ENCODE assay signal across 8 cellular contexts in the genomic region with DNA sequence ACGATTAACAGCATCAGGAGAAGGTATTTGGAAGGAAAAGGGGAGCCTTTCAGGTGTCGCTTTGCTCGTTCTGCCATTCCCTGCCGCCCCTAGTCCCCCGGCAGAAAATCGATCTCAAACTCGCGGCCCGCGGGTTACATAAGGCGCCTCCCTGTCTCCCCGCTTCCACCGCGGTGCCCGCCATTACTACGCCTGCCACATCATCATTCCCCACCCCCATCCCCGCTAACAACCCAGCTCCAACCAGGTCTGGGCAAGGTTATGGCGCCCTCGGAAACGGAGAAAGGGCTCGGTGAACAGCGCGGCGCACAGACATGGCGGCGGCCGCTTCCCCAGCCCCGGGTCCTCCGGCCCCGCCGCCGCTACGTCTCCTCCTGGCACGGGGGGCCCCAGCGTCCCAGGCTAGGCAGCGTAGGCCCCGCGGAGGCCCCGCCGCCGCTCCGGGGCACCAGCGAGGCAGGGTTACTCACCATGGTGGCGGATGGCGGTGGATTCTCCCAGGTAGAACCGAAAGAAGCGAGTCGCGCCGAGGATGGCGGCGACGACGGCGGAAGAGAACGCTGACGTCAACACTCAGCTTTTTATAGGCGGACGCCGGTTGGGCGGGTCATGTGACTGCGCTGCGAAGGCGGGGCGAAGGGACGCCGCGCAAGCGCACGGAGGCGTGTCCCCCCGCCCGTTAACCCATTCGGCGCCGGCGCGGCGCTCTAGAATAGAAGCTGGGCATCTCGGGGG. TPM values are rescaled to one million over a fixed set of nuclear protein-coding genes. Genes with fewer than 3 reads are reported as not detected.
DNase-seq lines count a peak whose midpoint lies in the region; ATAC-seq and TF ChIP-seq lines count a peak whose summit lies in the region.

A gene (minus strand): TSS at position 556 of the 735 bp plus-strand sequence. CDS start 83 bp downstream, at position 473.

- peak within 1 kb of the TSS; percentile 80 for H2AFZ ChIP-seq in KMS-11 (ENCODE audit: low read depth)

- peak within 1 kb of the TSS; percentile 97 for H3K27ac Mint-ChIP-seq in activated T-cell treated with anti-CD3 and anti-CD28 coated beads, Interleukin-2, amount 50 U/mL, for 72 hours

- intact Hi-C loops in esophagus muscularis mucosa (cut with DNase I): loop anchor here (5.0 to 10.0 kb wide), 2 partner anchors 92 to 150 kb away; no protein-coding TSS in a partner anchor

- peak within 1 kb of the TSS; percentile 88 to 100 (median 100) for H3K4me3 ChIP-seq in BLaER1 treated with 17β-estradiol and CSF1 and Interleukin-3, amounts not matched to agents 10 nM and 100 nM
- H3K4me3 ChIP-seq in KMS-11 (IDR thresholded peaks at IDR 0.05; ENCODE audit: insufficient read depth, low read depth, low read length) (no peak within 1 kb of the TSS), Peyer's patch (peak within 1 kb of the TSS; percentile 80 to 97 (median 92)), esophagus muscularis mucosa (peak within 1 kb of the TSS; percentile 71 to 99 (median 84)), muscle layer of duodenum (ENCODE audit: low read depth in 1 of 2, low read length in 2 of 2) (peak within 1 kb of the TSS; percentile 77 to 81)

- peaks cover 46 to 48% (median 47%) of the 10 kb centered on the region in 11 experiments for H3K36me3 ChIP-seq in BLaER1 treated with 17β-estradiol and CSF1 and Interleukin-3, amounts not matched to agents 10 nM and 100 nM
- H3K36me3 ChIP-seq in KMS-11 (ENCODE audit: insufficient read depth) (peaks cover 39% of the 10 kb centered on the region), Peyer's patch (peaks cover 0 to 41% (median 9%) of the 10 kb centered on the region in 3 donors), esophagus muscularis mucosa (peaks cover 39 to 43% (median 41%) of the 10 kb centered on the region in 4 donors), muscle layer of duodenum (ENCODE audit: control insufficient read depth in 1 of 2, insufficient read depth in 2 of 2, low read length in 2 of 2) (peaks cover 41 to 42% of the 10 kb centered on the region in 2 donors)

- H3K27me3 Mint-ChIP-seq in activated T-cell treated with anti-CD3 and anti-CD28 coated beads, Interleukin-2, amount 50 U/mL, for 72 hours (ENCODE audit: low read depth): no peaks in the 10 kb centered on the region

- 0% methylated on average over 33 of the region's 80 CpGs for WGBS in esophagus muscularis mucosa

- peaks cover 54 to 73% (median 67%) of the 10 kb centered on the region in 10 experiments for H3K4me1 ChIP-seq in BLaER1 treated with 17β-estradiol and CSF1 and Interleukin-3, amounts not matched to agents 10 nM and 100 nM
- H3K4me1 ChIP-seq in KMS-11 (ENCODE audit: low read depth, poor library complexity, severe bottlenecking) (peaks cover 46% of the 10 kb centered on the region), Peyer's patch (peaks cover 9 to 40% (median 16%) of the 10 kb centered on the region in 4 donors), esophagus muscularis mucosa (peaks cover 48 to 76% (median 65%) of the 10 kb centered on the region in 4 donors), muscle layer of duodenum (ENCODE audit: control insufficient read depth in 1 of 2, insufficient read depth in 2 of 2, low read length in 2 of 2) (peaks cover 8 to 47% of the 10 kb centered on the region in 2 donors)

- peak; percentile 38 for ATAC-seq in GM19455 (IDR thresholded peaks at IDR 0.05; ENCODE audit: unreplicated experiment)
- ATAC-seq in activated T-cell treated with anti-CD3 and anti-CD28 coated beads, Interleukin-2, amount 50 U/mL, for 72 hours (replicated peaks in 1 of 2): peak; percentile 60 to 67

- TF ChIP-seq CTCF in KMS-11 (conservative IDR thresholded peaks at IDR 0.05; ENCODE audit: low read depth, low read length): no peak
- peak in 2 of 6 experiments; percentile 7 to 21 for TF ChIP-seq CTCF in Peyer's patch (IDR thresholded peaks at IDR 0.05)
- TF ChIP-seq CTCF in esophagus muscularis mucosa (IDR thresholded peaks at IDR 0.05): peak in 1 of 3 experiments; percentile 27

- peaks cover 56% of the 10 kb centered on the region for H3K79me2 ChIP-seq in KMS-11 (ENCODE audit: insufficient read depth, low read depth)

- H3K27me3 ChIP-seq in BLaER1 treated with 17β-estradiol and CSF1 and Interleukin-3, amounts not matched to agents 10 nM and 100 nM: no peaks in the 10 kb centered on the region
- no peaks in the 10 kb centered on the region for H3K27me3 ChIP-seq in KMS-11 (ENCODE audit: insufficient read depth, low read depth)
- no peaks in the 10 kb centered on the region for H3K27me3 ChIP-seq in Peyer's patch
- no peaks in the 10 kb centered on the region for H3K27me3 ChIP-seq in esophagus muscularis mucosa
- no peaks in the 10 kb centered on the region for H3K27me3 ChIP-seq in muscle layer of duodenum (ENCODE audit: low read depth, low read length)

- no peaks in the 10 kb centered on the region; a peak in 1 of 22 replicates for H3K9me3 ChIP-seq in BLaER1 treated with 17β-estradiol and CSF1 and Interleukin-3, amounts not matched to agents 10 nM and 100 nM (replicated peaks in 1 of 11)
- H3K9me3 ChIP-seq in Peyer's patch (no peaks in the 10 kb centered on the region), esophagus muscularis mucosa (no peaks in the 10 kb centered on the region), muscle layer of duodenum (ENCODE audit: control insufficient read depth in 1 of 2, low read length in 2 of 2) (no peaks in the 10 kb centered on the region)

- no peak for TF ChIP-seq EP300 in esophagus muscularis mucosa (IDR thresholded peaks at IDR 0.05)

- H3K4me1 Mint-ChIP-seq in activated T-cell treated with anti-CD3 and anti-CD28 coated beads, Interleukin-2, amount 50 U/mL, for 72 hours (ENCODE audit: low read depth): peaks cover 67% of the 10 kb centered on the region

- H4K20me1 ChIP-seq in BLaER1 treated with 17β-estradiol and CSF1 and Interleukin-3, amounts not matched to agents 10 nM and 100 nM: peaks cover 50 to 52% (median 51%) of the 10 kb centered on the region in 11 experiments
- peaks cover 25% of the 10 kb centered on the region for H4K20me1 ChIP-seq in KMS-11 (ENCODE audit: insufficient read depth)

- H3K9ac ChIP-seq in BLaER1 treated with 17β-estradiol and CSF1 and Interleukin-3, amounts not matched to agents 10 nM and 100 nM: peak within 1 kb of the TSS; percentile 97 to 100 (median 98)
- H3K9ac ChIP-seq in KMS-11: peak within 1 kb of the TSS; percentile 97

- DNase-seq in Peyer's patch (peak; percentile 87 to 95 (median 92)), esophagus muscularis mucosa (ENCODE audit: extremely low spot score) (peak; percentile 97)
- DNase-seq in activated T-cell treated with anti-CD3 and anti-CD28 coated beads, Interleukin-2, amount 50 U/mL, for 72 hours: peak; percentile 91 to 94
- peak; percentile 75 for DNase-seq in stimulated activated CD8-positive, alpha-beta memory T cell treated with anti-CD3 and anti-CD28 coated beads, Interleukin-7, amount 100 ng/mL, for 24 hours (ENCODE audit: low read depth)

- H3K4me3 Mint-ChIP-seq in activated T-cell treated with anti-CD3 and anti-CD28 coated beads, Interleukin-2, amount 50 U/mL, for 72 hours: peak within 1 kb of the TSS; percentile 94 to 95

- peak within 1 kb of the TSS; percentile 96 to 100 (median 99) for H3K4me2 ChIP-seq in BLaER1 treated with 17β-estradiol and CSF1 and Interleukin-3, amounts not matched to agents 10 nM and 100 nM
- H3K4me2 ChIP-seq in KMS-11: peak within 1 kb of the TSS; percentile 94

- peak within 1 kb of the TSS; percentile 91 to 99 (median 98) for H3K27ac ChIP-seq in BLaER1 treated with 17β-estradiol and CSF1 and Interleukin-3, amounts not matched to agents 10 nM and 100 nM
- H3K27ac ChIP-seq in KMS-11: peak within 1 kb of the TSS; percentile 94
- peak within 1 kb of the TSS; percentile 90 to 99 (median 97) for H3K27ac ChIP-seq in Peyer's patch
- H3K27ac ChIP-seq in esophagus muscularis mucosa (replicated peaks in 1 of 4): peak within 1 kb of the TSS; percentile 93 to 98 (median 95)
- H3K27ac ChIP-seq in muscle layer of duodenum (ENCODE audit: low read length): peak within 1 kb of the TSS; percentile 95

- no peaks in the 10 kb centered on the region for H3K9me3 Mint-ChIP-seq in activated T-cell treated with anti-CD3 and anti-CD28 coated beads, Interleukin-2, amount 50 U/mL, for 72 hours

- peaks cover 18 to 34% of the 10 kb centered on the region in 2 donors for H3K36me3 Mint-ChIP-seq in activated T-cell treated with anti-CD3 and anti-CD28 coated beads, Interleukin-2, amount 50 U/mL, for 72 hours (ENCODE audit: insufficient read depth in 2 of 2)

- peak; percentile 99 to 100 for TF ChIP-seq POLR2A in Peyer's patch (IDR thresholded peaks at IDR 0.05)
- peak; percentile 99 for TF ChIP-seq POLR2A in esophagus muscularis mucosa (IDR thresholded peaks at IDR 0.05; ENCODE audit: low read depth)

RNA-seq across cellular contexts. Expression of the gene that starts here (rescaled TPM):
- total RNA-seq in Peyer's patch: 1,000 to 10,000 TPM in 3 of 4 donors, 100 to 1,000 TPM in 1; 914 to 1,425 (median 1,203) TPM
- total RNA-seq in activated T-cell treated with anti-CD3 and anti-CD28 coated beads, Interleukin-2, amount 50 U/mL, for 72 hours: 1,000 to 10,000 TPM; 3,876 to 4,058 TPM
- total RNA-seq in esophagus muscularis mucosa: 1,000 to 10,000 TPM; 2,280 to 3,286 (median 2,635) TPM
